30 cellular contexts compared by ENCODE assay signal in genomic region chr12:130338794-130339601, GRCh38. TPM values are rescaled to one million over a fixed set of nuclear protein-coding genes. Genes with fewer than 3 reads are reported as not detected.
"Had no signal": no experiment of that assay in that cellular context is flagged by ENCODE, and none has a peak within 500 bp of the region (broad histone marks: within the 10 kb centered on the region; RNA-seq: fewer than 3 reads in every experiment).

No MANE protein-coding gene starts in this region.

- H3K9me3 ChIP-seq: mucosa of descending colon, ovary, psoas muscle, right lobe of liver, thoracic aorta, upper lobe of left lung had no signal

- H3K9me3 Mint-ChIP-seq: activated naive CD4-positive, alpha-beta T cell treated with anti-CD3 and anti-CD28 coated beads, Interleukin-2, amount 10 ng/mL, durations not matched to agents 7 days and 5 days; activated naive CD8-positive, alpha-beta T cell treated with anti-CD3 and anti-CD28 coated beads, Interleukin-2, amount 50 U/mL, for 24 hours; neural crest cell had no signal

- H3K27ac Mint-ChIP-seq: activated naive CD4-positive, alpha-beta T cell treated with anti-CD3 and anti-CD28 coated beads, Interleukin-2, amount 10 ng/mL, durations not matched to agents 7 days and 5 days; activated naive CD8-positive, alpha-beta T cell treated with anti-CD3 and anti-CD28 coated beads, Interleukin-2, amount 50 U/mL, for 24 hours; endodermal cell; memory B cell; naive B cell had no signal

- H3K4me1 ChIP-seq: psoas muscle had no signal

- H3K4me3 ChIP-seq: mucosa of descending colon, ovary, psoas muscle, right lobe of liver, thoracic aorta, upper lobe of left lung had no signal

- H3K36me3 Mint-ChIP-seq: activated naive CD4-positive, alpha-beta T cell treated with anti-CD3 and anti-CD28 coated beads, Interleukin-2, amount 10 ng/mL, durations not matched to agents 7 days and 5 days; brain; memory B cell had no signal

- H3K4me3 Mint-ChIP-seq: activated naive CD4-positive, alpha-beta T cell treated with anti-CD3 and anti-CD28 coated beads, Interleukin-2, amount 10 ng/mL, durations not matched to agents 7 days and 5 days; activated naive CD8-positive, alpha-beta T cell treated with anti-CD3 and anti-CD28 coated beads, Interleukin-2, amount 50 U/mL, for 24 hours; endodermal cell; memory B cell; naive B cell; neural crest cell had no signal

- FAIRE-seq: colon, small intestine had no signal

- H3K36me3 ChIP-seq: ovary, right lobe of liver, thoracic aorta, upper lobe of left lung had no signal

- H3K27me3 ChIP-seq: ovary had no signal

- H3K4me1 Mint-ChIP-seq: memory B cell, neural crest cell had no signal

- H3K27ac ChIP-seq: dorsolateral prefrontal cortex, ovary, psoas muscle, right lobe of liver, thoracic aorta, upper lobe of left lung had no signal

- DNase-seq: activated CD4-positive, CD25-positive, alpha-beta regulatory T cell treated with anti-CD3 and anti-CD28 coated beads, Interleukin-2, amount 50 U/mL, for 72 hours; activated CD8-positive, alpha-beta memory T cell treated with anti-CD3 and anti-CD28 coated beads for 24 hours; activated CD8-positive, alpha-beta memory T cell treated with anti-CD3 and anti-CD28 coated beads, Interleukin-2, amount 50 U/mL, for 48 hours; activated effector memory CD4-positive, alpha-beta T cell treated with Interleukin-2 at 50 U/mL for 16 hours; activated naive CD4-positive, alpha-beta T cell treated with anti-CD3 and anti-CD28 coated beads, Interleukin-2, amount 10 ng/mL, durations not matched to agents 7 days and 5 days; activated naive CD8-positive, alpha-beta T cell treated with anti-CD3 and anti-CD28 coated beads, Interleukin-2, amount 50 U/mL, for 24 hours; activated T-cell treated with anti-CD3 and anti-CD28 coated beads, Interleukin-2, amount 50 U/mL, for 48 hours; anterior cingulate cortex; central memory CD4-positive, alpha-beta T cell; dorsolateral prefrontal cortex; foreskin fibroblast; glutamatergic neuron; kidney glomerular epithelial cell; left ventricle myocardium superior; mucosa of descending colon; naive B cell; ovary; psoas muscle; right lobe of liver; small intestine; stimulated activated CD4-positive, alpha-beta T cell treated with anti-CD3 and anti-CD28 coated beads, Interleukin-4, amount 100 ng/mL, for 1 hour; T1000 had no signal

RNA-seq across cellular contexts. Expression of gene PIWIL1, which starts 1.3 kb away (rescaled TPM):
- total RNA-seq: endodermal cell; left ventricle myocardium superior; neural crest cell; psoas muscle; right lobe of liver; T-helper 1 cell treated with Interleukin-12 subunit alpha and Interleukin-12 subunit beta and Interleukin-4 antibody, amounts not matched to agents 30 ng/mL and 1 ng/mL, for 36 hours; thoracic aorta; upper lobe of left lung had no signal
- polyA plus RNA-seq: psoas muscle, small intestine had no signal
